Comparison of ENCODE assay signal across 8 cellular contexts in genomic region chr3:140941434-140942220, GRCh38. TPM values are rescaled to one million over a fixed set of nuclear protein-coding genes. Genes with fewer than 3 reads are reported as not detected.
DNase-seq lines count a peak whose midpoint lies in the region; ATAC-seq and TF ChIP-seq lines count a peak whose summit lies in the region.

TSS of gene SLC25A36 (plus strand) at chr3:140941836. CDS start at chr3:140942055, 219 bp downstream.

- peak within 1 kb of the TSS; percentile 93 to 98 for H3K27ac ChIP-seq in left lung

- ATAC-seq in GM19372 (IDR thresholded peaks at IDR 0.05; ENCODE audit: low read depth, unreplicated experiment) (peak; percentile 96), HG03558 (IDR thresholded peaks at IDR 0.05; ENCODE audit: extremely low read depth, unreplicated experiment) (peak; percentile 97), left lung (peak; percentile 98)

- TF ChIP-seq CTCF in left lung (IDR thresholded peaks at IDR 0.05): no peak

- no peaks in the 10 kb centered on the region for H3K36me3 ChIP-seq in left lung

- peak within 1 kb of the TSS; percentile 80 to 92 for H3K4me3 ChIP-seq in left lung

- intact Hi-C loops in left lung (cut with DNase I): no loop called here

- DNase-seq in C1 segment of cervical spinal cord (lab: John Stamatoyannopoulos, UW) (peak; percentile 58 to 94 (median 90)), NCI-H748 treated with DMSO at 0.1 percent for 48 hours (lab: John Stamatoyannopoulos, UW) (peak; percentile 81), dermis blood vessel endothelial cell (peak; percentile 99), left lung (peak; percentile 98 to 99)
- DNase-seq in activated CD4-positive, alpha-beta T cell treated with anti-CD3 and anti-CD28 coated beads, Interleukin-2, amount 50 U/mL, for 24 hours (ENCODE audit: low read depth in 1 of 2, low spot score in 1 of 2): peak; percentile 81 to 93
- peak; percentile 92 to 95 for DNase-seq in stimulated activated CD4-positive, alpha-beta T cell treated with anti-CD3 and anti-CD28 coated beads, Interleukin-2, amount 100 ng/mL, for 48 hours

- H3K9me3 ChIP-seq in left lung: no peaks in the 10 kb centered on the region

- H3K27me3 ChIP-seq in left lung: no peaks in the 10 kb centered on the region

- peaks cover 14 to 39% of the 10 kb centered on the region in 2 donors for H3K4me1 ChIP-seq in left lung

RNA-seq across cellular contexts. Expression of gene SLC25A36, which starts in this region (rescaled TPM):
- total RNA-seq in dermis blood vessel endothelial cell: 51.3 and 60.6 TPM in 2 replicates
- 10 to 100 TPM; 53.3 to 63.1 TPM for total RNA-seq in left lung

Comparison
In these comparisons a context has a peak if more than half of its experiments do, and no peak if none do; other contexts are left out.
1. Peak in every context shown above with its lines: DNase-seq, ATAC-seq, H3K4me3 ChIP-seq and H3K27ac ChIP-seq.